In the genomic region with DNA sequence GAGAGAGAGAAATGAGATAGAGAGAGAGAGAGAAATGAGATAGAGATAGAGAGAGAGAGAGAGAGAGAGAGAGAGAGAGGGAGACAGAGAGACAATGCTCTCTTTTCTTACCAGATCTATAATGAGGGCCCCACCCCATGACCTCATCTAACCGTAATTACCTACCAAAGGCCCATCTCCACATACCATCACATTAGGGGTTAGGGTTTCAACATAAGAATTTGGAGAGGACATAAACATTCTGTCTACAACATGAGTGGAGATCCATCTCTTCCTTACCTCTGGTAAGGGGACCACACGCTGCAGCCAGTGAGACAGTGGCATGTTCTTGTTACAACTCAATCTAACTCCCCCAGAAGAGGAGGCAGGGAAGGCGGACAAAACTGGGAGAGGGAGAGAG, we compare ENCODE assay signal across 1 cellular context.
TF ChIP-seq lines count a peak whose summit lies in the region.

No MANE protein-coding gene starts in this region.

TF ChIP-seq in HepG2, 621 proteins besides CTCF, POLR2A, EP300 and RAD21:
- 0 out of 2 replicates have a peak, but pooled peaks have one; percentile 59 for TF ChIP-seq GZF1 (CRISPR knock-in tag; IDR thresholded peaks at IDR 0.05)
